15 cellular contexts compared by ENCODE assay signal in the genomic region with DNA sequence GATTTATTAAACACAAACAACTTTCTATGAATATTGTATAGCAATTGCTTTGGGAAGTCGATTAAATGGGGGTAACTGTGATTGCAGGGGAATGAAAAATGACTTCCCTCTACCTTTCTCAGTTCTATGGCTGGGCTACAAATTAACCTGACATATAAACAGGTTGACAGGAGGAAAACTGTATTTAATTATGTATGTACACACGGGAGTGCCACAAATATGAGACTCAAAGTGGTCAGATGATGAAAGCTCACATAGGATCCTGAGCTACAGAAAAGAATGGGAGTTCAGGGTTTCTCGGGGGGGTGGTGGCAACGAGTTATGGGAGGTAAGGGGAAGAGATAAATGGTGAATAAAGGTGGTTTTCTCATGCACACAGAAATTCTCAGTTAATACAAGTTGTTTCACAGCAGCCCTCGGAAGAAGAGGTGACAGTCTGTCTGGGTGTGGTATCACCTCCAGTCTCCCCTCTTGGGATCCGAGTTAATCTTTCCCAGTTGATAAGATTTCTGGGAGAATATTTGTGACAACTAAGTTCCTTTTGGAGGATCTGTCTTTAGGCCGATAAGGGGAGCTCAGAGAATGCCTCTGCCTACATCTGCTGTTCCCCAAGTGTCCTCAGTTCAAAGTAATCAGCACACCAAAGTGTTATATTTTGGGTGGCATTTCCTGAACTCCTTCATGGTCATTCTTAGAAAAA. TPM values are rescaled to one million over a fixed set of nuclear protein-coding genes. Genes with fewer than 3 reads are reported as not detected.
A peak's percentile ranks its signal among the peaks of the same experiment; 100 is the strongest.
DNase-seq lines count a peak whose midpoint lies in the region; ATAC-seq lines count a peak whose summit lies in the region.
"Had no signal": no experiment of that assay in that cellular context is flagged by ENCODE, and none has a peak within 500 bp of the region (broad histone marks: within the 10 kb centered on the region; RNA-seq: fewer than 3 reads in every experiment).

No MANE protein-coding gene starts in this region.

- H3K27me3 ChIP-seq in SJCRH30: no peaks in the 10 kb centered on the region

- peak; percentile 16 for ATAC-seq in GM21576 (IDR thresholded peaks at IDR 0.05; ENCODE audit: unreplicated experiment)
- peak; percentile 60 for ATAC-seq in left colon
- no peak for ATAC-seq in HG02763 (IDR thresholded peaks at IDR 0.05; ENCODE audit: unreplicated experiment)
- no peak for ATAC-seq in stimulated activated naive CD8-positive, alpha-beta T cell treated with anti-CD3 and anti-CD28 coated beads, Interleukin-15, Interleukin-2, amounts not matched to agents 100 U/mL and 50 U/mL, for 24 hours
- ATAC-seq in HG02759 (IDR thresholded peaks at IDR 0.05; ENCODE audit: unreplicated experiment): no peak
- ATAC-seq: activated CD4-positive, alpha-beta T cell treated with anti-CD3 and anti-CD28 coated beads for 36 hours; activated T-cell treated with anti-CD3 and anti-CD28 coated beads, Interleukin-2, amount 50 U/mL, for 72 hours had no signal

- peaks cover 43% of the 10 kb centered on the region for H3K4me1 ChIP-seq in SJCRH30

- DNase-seq in COR-L47 (lab: John Stamatoyannopoulos, UW): peak; percentile 14
- no peak for DNase-seq in SJCRH30
- DNase-seq in left colon: no peak
- no peak for DNase-seq in HCEC 1CT
- no peak for DNase-seq in stimulated activated naive CD8-positive, alpha-beta T cell treated with anti-CD3 and anti-CD28 coated beads, Interleukin-15, Interleukin-2, amounts not matched to agents 100 U/mL and 50 U/mL, for 24 hours
- DNase-seq: activated CD4-positive, alpha-beta T cell treated with anti-CD3 and anti-CD28 coated beads for 36 hours; activated T-cell treated with anti-CD3 and anti-CD28 coated beads, Interleukin-2, amount 50 U/mL, for 72 hours; anterior cingulate cortex; CD4-positive, alpha-beta T cell; effector CD8-positive, alpha-beta T cell; left cardiac atrium; small intestine had no signal

- peak overlapping the region; percentile 79 for H3K27ac ChIP-seq in SJCRH30

- intact Hi-C loops in left colon (cut with DNase I, micrococcal nuclease): no loop called here

- H3K4me3 ChIP-seq in SJCRH30: no peak overlapping the region

- H3K36me3 ChIP-seq in SJCRH30: no peaks in the 10 kb centered on the region; the same call in 1 of the 2 replicates

- H3K9me3 ChIP-seq in SJCRH30 (replicated peaks): no peaks in the 10 kb centered on the region

RNA-seq across cellular contexts. Expression of a gene that starts 26.3 kb away (rescaled TPM):
- 103 and 126 TPM in 2 replicates for total RNA-seq in SJCRH30 (2014; rRNA removed; shearing (Covaris generic))
- 10 to 100 TPM; 43.4 to 49.7 TPM for total RNA-seq in left colon

Comparison
In these comparisons a context has a peak if more than half of its experiments do, and no peak if none do; other contexts are left out.
1. ATAC-seq: peak in GM21576 (single experiment) and left colon (single experiment); none in HG02763 (single experiment), stimulated activated naive CD8-positive, alpha-beta T cell treated with anti-CD3 and anti-CD28 coated beads, Interleukin-15, Interleukin-2, amounts not matched to agents 100 U/mL and 50 U/mL, for 24 hours (single experiment) and HG02759 (single experiment).